Comparison of ENCODE assay signal across 26 cellular contexts in genomic region chr4:157779084-157779483, GRCh38.
"Had no signal": no experiment of that assay in that cellular context is flagged by ENCODE, and none has a peak within 500 bp of the region (broad histone marks: within the 10 kb centered on the region; RNA-seq: fewer than 3 reads in every experiment).

No MANE protein-coding gene starts in this region.

- H3K27me3 ChIP-seq: esophagus muscularis mucosa, hepatocyte, neutrophil, ovary, right atrium auricular region, transverse colon, vagina had no signal

- H3K4me3 Mint-ChIP-seq: activated CD4-positive, alpha-beta T cell treated with anti-CD3 and anti-CD28 coated beads, Interleukin-2, amount 10 ng/mL, durations not matched to agents 7 days and 5 days; activated CD8-positive, alpha-beta memory T cell treated with anti-CD3 and anti-CD28 coated beads, Interleukin-2, amount 10 ng/mL, durations not matched to agents 7 days and 5 days; activated CD8-positive, alpha-beta T cell treated with anti-CD3 and anti-CD28 coated beads for 36 hours; activated naive CD8-positive, alpha-beta T cell treated with anti-CD3 and anti-CD28 coated beads, Interleukin-2, amount 50 U/mL, for 24 hours; immature natural killer cell; natural killer cell; stimulated activated naive CD8-positive, alpha-beta T cell treated with anti-CD3 and anti-CD28 coated beads, Interleukin-15, amount 100 ng/mL, for 72 hours had no signal

- H3K79me2 ChIP-seq: hepatocyte had no signal

- H3K36me3 Mint-ChIP-seq: activated CD8-positive, alpha-beta memory T cell treated with anti-CD3 and anti-CD28 coated beads, Interleukin-2, amount 10 ng/mL, durations not matched to agents 7 days and 5 days; immature natural killer cell; natural killer cell had no signal

- H3K27ac ChIP-seq: coronary artery, esophagus muscularis mucosa, hepatocyte, left ventricle myocardium inferior, neutrophil, ovary, prostate gland, right atrium auricular region, transverse colon, vagina, WERI-Rb-1 had no signal

- H3K36me3 ChIP-seq: esophagus muscularis mucosa, left ventricle myocardium inferior, neutrophil, ovary, prostate gland, right atrium auricular region, transverse colon, vagina, WERI-Rb-1 had no signal

- H3K27me3 Mint-ChIP-seq: activated CD4-positive, alpha-beta T cell treated with anti-CD3 and anti-CD28 coated beads, Interleukin-2, amount 10 ng/mL, durations not matched to agents 7 days and 5 days; activated CD8-positive, alpha-beta memory T cell treated with anti-CD3 and anti-CD28 coated beads, Interleukin-2, amount 10 ng/mL, durations not matched to agents 7 days and 5 days; activated CD8-positive, alpha-beta T cell treated with anti-CD3 and anti-CD28 coated beads for 36 hours; activated naive CD8-positive, alpha-beta T cell treated with anti-CD3 and anti-CD28 coated beads, Interleukin-2, amount 50 U/mL, for 24 hours; stimulated activated naive CD8-positive, alpha-beta T cell treated with anti-CD3 and anti-CD28 coated beads, Interleukin-15, amount 100 ng/mL, for 72 hours had no signal

- H3K9me3 ChIP-seq: esophagus muscularis mucosa, neutrophil, ovary, prostate gland, transverse colon, vagina had no signal

- DNase-seq: activated CD4-positive, alpha-beta T cell treated with anti-CD3 and anti-CD28 coated beads, Interleukin-2, amount 10 ng/mL, durations not matched to agents 7 days and 5 days; activated CD4-positive, CD25-positive, alpha-beta regulatory T cell treated with anti-CD3 and anti-CD28 coated beads, Interleukin-2, amount 50 U/mL, for 72 hours; activated CD8-positive, alpha-beta memory T cell treated with anti-CD3 and anti-CD28 coated beads, Interleukin-2, amount 10 ng/mL, durations not matched to agents 7 days and 5 days; activated CD8-positive, alpha-beta T cell treated with anti-CD3 and anti-CD28 coated beads for 36 hours; activated gamma-delta T cell; activated naive CD4-positive, alpha-beta T cell treated with anti-CD3 and anti-CD28 coated beads, Interleukin-2, amount 50 U/mL, for 16 hours; activated naive CD8-positive, alpha-beta T cell treated with anti-CD3 and anti-CD28 coated beads, Interleukin-2, amount 50 U/mL, for 24 hours; activated T-cell treated with anti-CD3 and anti-CD28 coated beads for 4 hours; cerebellar nuclear complex; glutamatergic neuron; immature natural killer cell; left ventricle myocardium inferior; midbrain; natural killer cell; ovary; stimulated activated CD4-positive, alpha-beta T cell treated with anti-CD3 and anti-CD28 coated beads, Interleukin-12 subunit alpha, Interleukin-12 subunit beta, amount 100 ng/mL, for 4 hours; stimulated activated naive CD8-positive, alpha-beta T cell treated with anti-CD3 and anti-CD28 coated beads, Interleukin-15, amount 100 ng/mL, for 72 hours; transverse colon; WERI-Rb-1 had no signal

- ATAC-seq: activated CD8-positive, alpha-beta memory T cell treated with anti-CD3 and anti-CD28 coated beads, Interleukin-2, amount 10 ng/mL, durations not matched to agents 7 days and 5 days; activated CD8-positive, alpha-beta T cell treated with anti-CD3 and anti-CD28 coated beads for 36 hours; activated naive CD8-positive, alpha-beta T cell treated with anti-CD3 and anti-CD28 coated beads, Interleukin-2, amount 50 U/mL, for 24 hours; natural killer cell; stimulated activated naive CD8-positive, alpha-beta T cell treated with anti-CD3 and anti-CD28 coated beads, Interleukin-15, amount 100 ng/mL, for 72 hours had no signal

- H2AFZ ChIP-seq: hepatocyte had no signal

- H3K4me1 Mint-ChIP-seq: activated CD4-positive, alpha-beta T cell treated with anti-CD3 and anti-CD28 coated beads, Interleukin-2, amount 10 ng/mL, durations not matched to agents 7 days and 5 days; activated CD8-positive, alpha-beta memory T cell treated with anti-CD3 and anti-CD28 coated beads, Interleukin-2, amount 10 ng/mL, durations not matched to agents 7 days and 5 days; activated naive CD8-positive, alpha-beta T cell treated with anti-CD3 and anti-CD28 coated beads, Interleukin-2, amount 50 U/mL, for 24 hours; immature natural killer cell; natural killer cell; stimulated activated naive CD8-positive, alpha-beta T cell treated with anti-CD3 and anti-CD28 coated beads, Interleukin-15, amount 100 ng/mL, for 72 hours had no signal

- H3K4me2 ChIP-seq: hepatocyte had no signal

- H3K27ac Mint-ChIP-seq: activated CD4-positive, alpha-beta T cell treated with anti-CD3 and anti-CD28 coated beads, Interleukin-2, amount 10 ng/mL, durations not matched to agents 7 days and 5 days; activated CD8-positive, alpha-beta memory T cell treated with anti-CD3 and anti-CD28 coated beads, Interleukin-2, amount 10 ng/mL, durations not matched to agents 7 days and 5 days; activated CD8-positive, alpha-beta T cell treated with anti-CD3 and anti-CD28 coated beads for 36 hours; activated naive CD8-positive, alpha-beta T cell treated with anti-CD3 and anti-CD28 coated beads, Interleukin-2, amount 50 U/mL, for 24 hours; immature natural killer cell; natural killer cell; stimulated activated naive CD8-positive, alpha-beta T cell treated with anti-CD3 and anti-CD28 coated beads, Interleukin-15, amount 100 ng/mL, for 72 hours had no signal

- H3K4me3 ChIP-seq: coronary artery, esophagus muscularis mucosa, hepatocyte, left ventricle myocardium inferior, ovary, prostate gland, right atrium auricular region, transverse colon, vagina had no signal
